Comparison of ENCODE assay signal across 7 cellular contexts in genomic region chr16:68529608-68529930, GRCh38. TPM values are rescaled to one million over a fixed set of nuclear protein-coding genes. Genes with fewer than 3 reads are reported as not detected.
A peak's percentile ranks its signal among the peaks of the same experiment; 100 is the strongest.
DNase-seq lines count a peak whose midpoint lies in the region; ATAC-seq and TF ChIP-seq lines count a peak whose summit lies in the region.

No MANE protein-coding gene starts in this region.

- peak overlapping the region; percentile 99 for H3K4me2 ChIP-seq in MM.1S (ENCODE audit: low read depth, low read length)

- WGBS in esophagus, 2 donors, result 17 to 21% methylated on average over 13 of the region's 13 CpGs
- WGBS in ovary, 3 donors, result 22 to 23% (median 22%) methylated on average over 13 of the region's 13 CpGs

- H3K9ac ChIP-seq in MM.1S (ENCODE audit: low read length), result peak overlapping the region; percentile 61; the same call in 1 of the 2 replicates

- H3K79me2 ChIP-seq in MM.1S (ENCODE audit: low read length), result no peaks in the 10 kb centered on the region

- no peaks in the 10 kb centered on the region for H3K9me3 ChIP-seq in MM.1S (replicated peaks; ENCODE audit: insufficient read depth, low read length)
- no peaks in the 10 kb centered on the region for H3K9me3 ChIP-seq in esophagus (ENCODE audit: control insufficient read depth in 2 of 2, insufficient read depth in 1 of 2, low read depth in 1 of 2, low read length in 1 of 2)
- no peaks in the 10 kb centered on the region for H3K9me3 ChIP-seq in ovary

- no peaks in the 10 kb centered on the region for H4K20me1 ChIP-seq in MM.1S (ENCODE audit: insufficient read depth, low read length)

- H3K4me3 ChIP-seq in MM.1S (ENCODE audit: low read length) (peak overlapping the region; percentile 90), esophagus (ENCODE audit: low read depth in 1 of 2, low read length in 2 of 2) (peak overlapping the region; percentile 71 to 90), ovary (peak overlapping the region; percentile 74)

- H3F3A ChIP-seq in MM.1S (ENCODE audit: insufficient read depth, low read length), result no peaks in the 10 kb centered on the region

- intact Hi-C loops in ovary (cut with DNase I), result loop anchor here in 2 of 4 donors (5.0 to 10.0 kb wide), 2 partner anchors 593 to 595 kb away; no protein-coding TSS in a partner anchor

- peak overlapping the region; percentile 95 for H2AFZ ChIP-seq in MM.1S (ENCODE audit: low read length)

- H3K27ac ChIP-seq in MM.1S (ENCODE audit: low read length) (no peak overlapping the region), esophagus (ENCODE audit: low read depth in 2 of 2, low read length in 1 of 2) (peak overlapping the region in 1 of 2 donors; percentile 36), ovary (peak overlapping the region in 1 of 2 donors; percentile 18)

- DNase-seq in MM.1S (no peak), ovary (no peak)
- no peak for DNase-seq in stimulated activated CD4-positive, alpha-beta T cell treated with anti-CD3 and anti-CD28 coated beads, Interleukin-4, amount 100 ng/mL, for 4 hours

- 0 out of 2 replicates have a peak, but pooled peaks cover under 1% of the 10 kb centered on the region for H3K27me3 ChIP-seq in MM.1S (replicated peaks; ENCODE audit: insufficient read depth, low read length)
- no peaks in the 10 kb centered on the region for H3K27me3 ChIP-seq in esophagus (ENCODE audit: control insufficient read depth in 1 of 2, insufficient read depth in 2 of 2, low read length in 2 of 2)
- no peaks in the 10 kb centered on the region for H3K27me3 ChIP-seq in ovary

- H3K36me3 ChIP-seq in MM.1S (replicated peaks; ENCODE audit: insufficient read depth, low read length) (no peaks in the 10 kb centered on the region), esophagus (ENCODE audit: control insufficient read depth in 2 of 2, insufficient read depth in 2 of 2, low read length in 1 of 2) (no peaks in the 10 kb centered on the region), ovary (no peaks in the 10 kb centered on the region)

- TF ChIP-seq CTCF in MM.1S (IDR thresholded peaks at IDR 0.05; ENCODE audit: low read length) (no peak), ovary (IDR thresholded peaks at IDR 0.05) (no peak)

- ATAC-seq in GM21825 (IDR thresholded peaks at IDR 0.05; ENCODE audit: unreplicated experiment) (peak; percentile 18), HG03139 (IDR thresholded peaks at IDR 0.05; ENCODE audit: unreplicated experiment) (no peak), GM18909 (IDR thresholded peaks at IDR 0.05; ENCODE audit: poor library complexity, unreplicated experiment) (no peak)

- no peak for TF ChIP-seq POLR2A in ovary (IDR thresholded peaks at IDR 0.05)

- no peak for TF ChIP-seq EP300 in ovary (IDR thresholded peaks at IDR 0.05)

- no peaks in the 10 kb centered on the region for H3K9me2 ChIP-seq in MM.1S (replicated peaks; ENCODE audit: insufficient read depth, low read length)

- peaks cover 10% of the 10 kb centered on the region for H3K4me1 ChIP-seq in MM.1S (ENCODE audit: low read length)
- H3K4me1 ChIP-seq in esophagus (ENCODE audit: control insufficient read depth in 2 of 2, insufficient read depth in 2 of 2, low read length in 1 of 2), result no peaks in the 10 kb centered on the region
- peaks cover 7% of the 10 kb centered on the region for H3K4me1 ChIP-seq in ovary (ENCODE audit: insufficient read depth)

RNA-seq across cellular contexts. Expression of gene ZFP90, which starts 9.5 kb away (rescaled TPM):
- polyA plus RNA-seq in esophagus, result 1 to 10 TPM; 4.2 to 4.6 TPM
- 10 to 100 TPM; 29.8 to 50.0 (median 40.7) TPM for total RNA-seq in ovary
- 10 to 100 TPM; 16.7 to 25.3 TPM for polyA plus RNA-seq in ovary
